Comparison of ENCODE assay signal across 8 cellular contexts in genomic region chr4:10019521-10020051, GRCh38. TPM values are rescaled to one million over a fixed set of nuclear protein-coding genes. Genes with fewer than 3 reads are reported as not detected.
DNase-seq lines count a peak whose midpoint lies in the region; ATAC-seq and TF ChIP-seq lines count a peak whose summit lies in the region.

No MANE protein-coding gene starts in this region.

- peak overlapping the region; percentile 60; the same call in 1 of the 2 replicates for H3K4me2 ChIP-seq in IMR-90 (ENCODE audit: low read depth, low read length)

- H3K27ac ChIP-seq in IMR-90 (ENCODE audit: insufficient read depth, low read length) (peak overlapping the region; percentile 84; the same call in 1 of the 2 replicates), iPS-18a (ENCODE audit: low read length) (no peak overlapping the region)

- H4K5ac ChIP-seq in IMR-90 (ENCODE audit: low read depth, low read length), result peak overlapping the region; percentile 23; the same call in 1 of the 2 replicates

- H4K8ac ChIP-seq in IMR-90 (ENCODE audit: low read depth in 2 of 2, low read length in 2 of 2), result peak overlapping the region; percentile 91 to 94

- H3K9me3 ChIP-seq in IMR-90 (ENCODE audit: control insufficient read depth, insufficient read depth, low read length), result no peaks in the 10 kb centered on the region
- no peaks in the 10 kb centered on the region for H3K9me3 ChIP-seq in iPS-18a (ENCODE audit: control insufficient read depth, low read depth, low read length)

- POLR2A ChIA-PET in IMR-90 (lab: Charles Lee; ENCODE audit: unreplicated experiment), result no interaction called here
- POLR2A ChIA-PET in activated naive CD8-positive, alpha-beta T cell treated with anti-CD3 and anti-CD28 coated beads, Interleukin-2, amount 10 ng/mL, durations not matched to agents 7 days and 5 days (lab: Charles Lee), result interaction anchor here (1.0 to 1.2 kb wide), 2 partner anchors 77 to 98 kb away, joined by 4 to 5 read pairs; partner anchors contain the start of gene WDR1

- no peak for TF ChIP-seq POLR2A in IMR-90 (IDR thresholded peaks at IDR 0.05; ENCODE audit: low read depth, low read length)

- peak overlapping the region; percentile 57; the same call in 1 of the 2 replicates for H2BK20ac ChIP-seq in IMR-90 (ENCODE audit: low read depth, low read length)

- H2AFZ ChIP-seq in IMR-90 (replicated peaks; ENCODE audit: low read length, poor library complexity), result peak overlapping the region; percentile 98

- peak overlapping the region; percentile 72 for H3K23ac ChIP-seq in IMR-90 (ENCODE audit: low read depth, low read length)

- H3K4me3 Mint-ChIP-seq in activated naive CD8-positive, alpha-beta T cell treated with anti-CD3 and anti-CD28 coated beads, Interleukin-2, amount 10 ng/mL, durations not matched to agents 7 days and 5 days, result peak overlapping the region; percentile 90
- peak overlapping the region; percentile 87 to 90 for H3K4me3 Mint-ChIP-seq in stimulated activated naive B cell treated with anti-CD40 and anti-IgM and Interleukin-4, amounts not matched to agents 10 μg/mL and 1 μg/mL and 100 μg/mL, for 72 hours

- no peak for TF ChIP-seq CTCF in IMR-90 (conservative IDR thresholded peaks at IDR 0.05; ENCODE audit: low read depth, low read length)

- peak overlapping the region; percentile 29; the same call in 1 of the 2 replicates for H3K18ac ChIP-seq in IMR-90 (ENCODE audit: low read depth, low read length)

- H3K14ac ChIP-seq in IMR-90 (replicated peaks; ENCODE audit: low read depth, low read length), result peak overlapping the region; percentile 79

- no peaks in the 10 kb centered on the region for H3K9me3 Mint-ChIP-seq in activated naive CD8-positive, alpha-beta T cell treated with anti-CD3 and anti-CD28 coated beads, Interleukin-2, amount 10 ng/mL, durations not matched to agents 7 days and 5 days
- no peaks in the 10 kb centered on the region for H3K9me3 Mint-ChIP-seq in stimulated activated naive B cell treated with anti-CD40 and anti-IgM and Interleukin-4, amounts not matched to agents 10 μg/mL and 1 μg/mL and 100 μg/mL, for 72 hours

- CTCF ChIA-PET in IMR-90 (lab: Yijun Ruan, JAX), result interaction anchor here (0.8 to 1.8 kb wide), 4 partner anchors 11 to 44 kb away, joined by 3 to 6 read pairs (median 4); no protein-coding TSS in a partner anchor

- peak overlapping the region; percentile 86 for H4K91ac ChIP-seq in IMR-90 (ENCODE audit: insufficient read depth, low read depth, low read length)

- 61% methylated on average over 4 of the region's 9 CpGs; no CpG with 5 or more reads in 1 of the 2 experiments for WGBS in IMR-90 (ENCODE audit: extremely low coverage in 2 of 2, insufficient read length in 1 of 2), 2 experiments

- H3K36me3 Mint-ChIP-seq in activated naive CD8-positive, alpha-beta T cell treated with anti-CD3 and anti-CD28 coated beads, Interleukin-2, amount 10 ng/mL, durations not matched to agents 7 days and 5 days, result no peaks in the 10 kb centered on the region
- H3K36me3 Mint-ChIP-seq in stimulated activated naive B cell treated with anti-CD40 and anti-IgM and Interleukin-4, amounts not matched to agents 10 μg/mL and 1 μg/mL and 100 μg/mL, for 72 hours, result no peaks in the 10 kb centered on the region

- ATAC-seq in IMR-90 (ENCODE audit: low read depth) (no peak), GM18909 (IDR thresholded peaks at IDR 0.05; ENCODE audit: poor library complexity, unreplicated experiment) (no peak)
- ATAC-seq in activated naive CD8-positive, alpha-beta T cell treated with anti-CD3 and anti-CD28 coated beads, Interleukin-2, amount 10 ng/mL, durations not matched to agents 7 days and 5 days (ENCODE audit: low read depth), result no peak
- no peak for ATAC-seq in stimulated activated naive B cell treated with anti-CD40 and anti-IgM and Interleukin-4, amounts not matched to agents 10 μg/mL and 1 μg/mL and 100 μg/mL, for 72 hours (replicated peaks)

- peak overlapping the region; percentile 85; the same call in 1 of the 3 replicates for H2BK15ac ChIP-seq in IMR-90 (ENCODE audit: low read depth, low read length)

- BruUV-seq in IMR-90 (replicated peaks; lab: Mats Ljungman, UMichigan), result no TSS peak

- DNase-seq in IMR-90 (no peak), T-helper 9 cell (no peak), dermis blood vessel endothelial cell (no peak)
- DNase-seq in activated naive CD8-positive, alpha-beta T cell treated with anti-CD3 and anti-CD28 coated beads, Interleukin-2, amount 10 ng/mL, durations not matched to agents 7 days and 5 days, result no peak
- DNase-seq in stimulated activated naive B cell treated with anti-CD40 and anti-IgM and Interleukin-4, amounts not matched to agents 10 μg/mL and 1 μg/mL and 100 μg/mL, for 72 hours, result no peak
- no peak for DNase-seq in activated CD8-positive, alpha-beta memory T cell treated with anti-CD3 and anti-CD28 coated beads for 24 hours

- peak overlapping the region; percentile 4 for H2BK5ac ChIP-seq in IMR-90 (ENCODE audit: low read depth, low read length, poor library complexity, severe bottlenecking)

- dilution Hi-C loops in IMR-90 (cut with HindIII; ENCODE audit: low sequenced_read_pairs, unreplicated experiment), result no loop called here

- peak overlapping the region; percentile 67 for H2AK9ac ChIP-seq in IMR-90 (replicated peaks; ENCODE audit: low read depth, low read length, poor library complexity)

- intact Hi-C loops in IMR-90 (cut with micrococcal nuclease), result loop anchor here (1.0 to 10.0 kb wide), 2 partner anchors 44 to 315 kb away; no protein-coding TSS in a partner anchor

- H3K9me1 ChIP-seq in IMR-90 (ENCODE audit: insufficient read depth, low read length), result peaks cover 11% of the 10 kb centered on the region

- H3K4me1 ChIP-seq in IMR-90 (ENCODE audit: control insufficient read depth, insufficient read depth, low read length) (peaks cover 7% of the 10 kb centered on the region; the same call in 1 of the 2 replicates), iPS-18a (ENCODE audit: control insufficient read depth, low read depth, low read length) (no peaks in the 10 kb centered on the region)

- no peaks in the 10 kb centered on the region for H3K27me3 Mint-ChIP-seq in activated naive CD8-positive, alpha-beta T cell treated with anti-CD3 and anti-CD28 coated beads, Interleukin-2, amount 10 ng/mL, durations not matched to agents 7 days and 5 days
- H3K27me3 Mint-ChIP-seq in stimulated activated naive B cell treated with anti-CD40 and anti-IgM and Interleukin-4, amounts not matched to agents 10 μg/mL and 1 μg/mL and 100 μg/mL, for 72 hours, result no peaks in the 10 kb centered on the region

- no peak overlapping the region for H3K4me3 ChIP-seq in IMR-90 (ENCODE audit: insufficient read depth, low read depth, low read length)
- peak overlapping the region; percentile 57 for H3K4me3 ChIP-seq in iPS-18a (ENCODE audit: low read length)

- H3K27ac Mint-ChIP-seq in activated naive CD8-positive, alpha-beta T cell treated with anti-CD3 and anti-CD28 coated beads, Interleukin-2, amount 10 ng/mL, durations not matched to agents 7 days and 5 days, result peak overlapping the region; percentile 97
- no peak overlapping the region for H3K27ac Mint-ChIP-seq in stimulated activated naive B cell treated with anti-CD40 and anti-IgM and Interleukin-4, amounts not matched to agents 10 μg/mL and 1 μg/mL and 100 μg/mL, for 72 hours

- peak overlapping the region; percentile 53 for H3K9ac ChIP-seq in IMR-90 (ENCODE audit: low read depth, low read length)
- no peak overlapping the region for H3K9ac ChIP-seq in iPS-18a (ENCODE audit: low read length)

- TF ChIP-seq RAD21 in IMR-90 (IDR thresholded peaks at IDR 0.05; ENCODE audit: low read length), result no peak

- in situ Hi-C loops in IMR-90 (cut with MboI; ENCODE audit: low sequenced_read_pairs), result loop anchor here (5.0 kb wide), 1 partner anchor 257 kb away; no protein-coding TSS in a partner anchor

- peak overlapping the region; percentile 86 for H2AK5ac ChIP-seq in IMR-90 (ENCODE audit: low read depth, low read length)

- H3K27me3 ChIP-seq in IMR-90 (ENCODE audit: control insufficient read depth, insufficient read depth, low read length), result no peaks in the 10 kb centered on the region
- H3K27me3 ChIP-seq in iPS-18a (ENCODE audit: control insufficient read depth, insufficient read depth, low read length), result peaks cover 9% of the 10 kb centered on the region

- H4K20me1 ChIP-seq in IMR-90 (ENCODE audit: insufficient read depth, low read length), result no peaks in the 10 kb centered on the region

- H3K36me3 ChIP-seq in IMR-90 (ENCODE audit: control insufficient read depth, insufficient read depth, low read length) (no peaks in the 10 kb centered on the region), iPS-18a (ENCODE audit: control insufficient read depth, low read depth, low read length) (no peaks in the 10 kb centered on the region)

- H3K79me1 ChIP-seq in IMR-90 (ENCODE audit: low read depth in 1 of 2, low read length in 2 of 2), result no peaks in the 10 kb centered on the region

- peak overlapping the region; percentile 87; the same call in 1 of the 2 replicates for H2BK120ac ChIP-seq in IMR-90 (ENCODE audit: low read depth, low read length)

- peak overlapping the region; percentile 88 for H3K4ac ChIP-seq in IMR-90 (ENCODE audit: low read depth, low read length)

- H3K4me1 Mint-ChIP-seq in activated naive CD8-positive, alpha-beta T cell treated with anti-CD3 and anti-CD28 coated beads, Interleukin-2, amount 10 ng/mL, durations not matched to agents 7 days and 5 days, result peaks cover 17% of the 10 kb centered on the region
- peaks cover 30 to 49% of the 10 kb centered on the region in 2 donors for H3K4me1 Mint-ChIP-seq in stimulated activated naive B cell treated with anti-CD40 and anti-IgM and Interleukin-4, amounts not matched to agents 10 μg/mL and 1 μg/mL and 100 μg/mL, for 72 hours

- H3K56ac ChIP-seq in IMR-90 (ENCODE audit: extremely low read depth, insufficient read depth, low read length), result peak overlapping the region; percentile 17; the same call in 1 of the 2 replicates

TF ChIP-seq in IMR-90, 13 proteins besides CTCF, POLR2A, EP300 and RAD21:
- TF ChIP-seq MAZ (IDR thresholded peaks at IDR 0.05; ENCODE audit: borderline replicate concordance, low read depth, low read length) (no peak), USF2 (IDR thresholded peaks at IDR 0.05; ENCODE audit: low read depth, low read length) (no peak), RCOR1 (IDR thresholded peaks at IDR 0.05; ENCODE audit: insufficient replicate concordance, low read length) (no peak)
TF ChIP-seq in IMR-90: peak in this region for 0.

RNA-seq across cellular contexts. Expression of gene SLC2A9, which starts 1.7 kb away (rescaled TPM):
- 0.56 and 0.72 TPM in 2 replicates for total RNA-seq in IMR-90 (2012; rRNA removed)
- 1.0 and 2.1 TPM in 2 replicates for polyA plus RNA-seq in IMR-90 (2012; rRNA removed)
- 1.2 and 1.3 TPM in 2 replicates for polyA plus RNA-seq in IMR-90 (2012; cell fraction: cytosol; rRNA removed)
- 1.6 and 1.8 TPM in 2 replicates for polyA plus RNA-seq in IMR-90 (2012; cell fraction: nucleus; rRNA removed; ENCODE audit: low replicate concordance)
- 1 to 10 TPM in 1 of 2 experiments, under 1 TPM in 1; 0.77 to 1.6 TPM for total RNA-seq in activated naive CD8-positive, alpha-beta T cell treated with anti-CD3 and anti-CD28 coated beads, Interleukin-2, amount 10 ng/mL, durations not matched to agents 7 days and 5 days
- 0.74 and 2.9 TPM in 2 replicates for total RNA-seq in dermis blood vessel endothelial cell
